ENCODE assay signal across 12 cellular contexts in genomic region chr19:54030895-54031586, GRCh38. TPM values are rescaled to one million over a fixed set of nuclear protein-coding genes. Genes with fewer than 3 reads are reported as not detected.
DNase-seq lines count a peak whose midpoint lies in the region; ATAC-seq and TF ChIP-seq lines count a peak whose summit lies in the region.
"Had no signal": no experiment of that assay in that cellular context is flagged by ENCODE, and none has a peak within 500 bp of the region (broad histone marks: within the 10 kb centered on the region; RNA-seq: fewer than 3 reads in every experiment).

No MANE protein-coding gene starts in this region.

- H3K36me3 Mint-ChIP-seq in brain = no peaks in the 10 kb centered on the region

- H3K23ac ChIP-seq in neuronal stem cell (ENCODE audit: low read depth, low read length, poor library complexity) = no peak overlapping the region

- H3F3A ChIP-seq in MM.1S (ENCODE audit: insufficient read depth, low read length) = no peaks in the 10 kb centered on the region

- H3K27me3 Mint-ChIP-seq in brain = peaks cover 19% of the 10 kb centered on the region

- no CpG with 5 or more reads among the region's 13 CpGs for WGBS in neuronal stem cell (ENCODE audit: extremely low coverage in 2 of 2, insufficient read length in 2 of 2, insufficient replicate concordance in 1 of 2), 2 donors

- no peak overlapping the region for H3K14ac ChIP-seq in neuronal stem cell (ENCODE audit: low read length)

- H3K9ac ChIP-seq in MM.1S (ENCODE audit: low read length) (no peak overlapping the region), neuronal stem cell (ENCODE audit: low read depth, low read length, poor library complexity) (no peak overlapping the region)

- TF ChIP-seq CTCF in MM.1S (IDR thresholded peaks at IDR 0.05; ENCODE audit: low read length) (peak; percentile 35), brain (conservative IDR thresholded peaks at IDR 0.05) (peak; percentile 42 to 51)

- no peak overlapping the region for H3K4ac ChIP-seq in neuronal stem cell (ENCODE audit: low read length)

- H2BK15ac ChIP-seq in neuronal stem cell (ENCODE audit: low read length) = no peak overlapping the region

- H3K4me2 ChIP-seq in MM.1S (ENCODE audit: low read depth, low read length) (peak overlapping the region; percentile 68), neuronal stem cell (ENCODE audit: insufficient read depth, low read length, poor library complexity, severe bottlenecking) (no peak overlapping the region)

- no peak overlapping the region for H3K4me3 Mint-ChIP-seq in brain
- H3K4me3 Mint-ChIP-seq: activated naive CD8-positive, alpha-beta T cell treated with anti-CD3 and anti-CD28 coated beads, Interleukin-2, amount 50 U/mL, for 24 hours had no signal

- H3K79me2 ChIP-seq in MM.1S (ENCODE audit: low read length) = no peaks in the 10 kb centered on the region

- peak overlapping the region; percentile 46; the same call in 1 of the 2 replicates for H2AFZ ChIP-seq in MM.1S (ENCODE audit: low read length)
- H2AFZ ChIP-seq in neuronal stem cell (ENCODE audit: low read length) = peak overlapping the region; percentile 65

- H3K27ac ChIP-seq in MM.1S (ENCODE audit: low read length) (no peak overlapping the region), neuronal stem cell (replicated peaks; ENCODE audit: low read length) (no peak overlapping the region)

- peaks cover 4% of the 10 kb centered on the region for H3K4me1 Mint-ChIP-seq in brain

- no peak overlapping the region for H4K8ac ChIP-seq in neuronal stem cell (ENCODE audit: low read depth, low read length)

- no peak overlapping the region for H2BK12ac ChIP-seq in neuronal stem cell (ENCODE audit: low read length)

- H2BK5ac ChIP-seq in neuronal stem cell (ENCODE audit: low read length) = no peak overlapping the region

- no peaks in the 10 kb centered on the region for H3K4me1 ChIP-seq in MM.1S (ENCODE audit: low read length)
- H3K4me1 ChIP-seq in neuronal stem cell (ENCODE audit: control insufficient read depth in 2 of 2, insufficient read depth in 1 of 2, low read depth in 1 of 2, low read length in 2 of 2) = peaks cover 3 to 14% of the 10 kb centered on the region in 2 donors

- H3K27ac Mint-ChIP-seq in brain = no peak overlapping the region
- H3K27ac Mint-ChIP-seq: activated naive CD8-positive, alpha-beta T cell treated with anti-CD3 and anti-CD28 coated beads, Interleukin-2, amount 50 U/mL, for 24 hours had no signal

- H3K9me2 ChIP-seq in MM.1S (replicated peaks; ENCODE audit: insufficient read depth, low read length) = no peaks in the 10 kb centered on the region

- no peak overlapping the region for H3K18ac ChIP-seq in neuronal stem cell (ENCODE audit: low read length)

- no peaks in the 10 kb centered on the region for H4K20me1 ChIP-seq in MM.1S (ENCODE audit: insufficient read depth, low read length)

- no peaks in the 10 kb centered on the region for H3K36me3 ChIP-seq in MM.1S (replicated peaks; ENCODE audit: insufficient read depth, low read length)
- H3K36me3 ChIP-seq in neuronal stem cell (replicated peaks in 1 of 2; ENCODE audit: control insufficient read depth in 2 of 2, insufficient read depth in 2 of 2, low read length in 2 of 2) = no peaks in the 10 kb centered on the region

- H3K9me3 ChIP-seq in MM.1S (replicated peaks; ENCODE audit: insufficient read depth, low read length) (no peaks in the 10 kb centered on the region), neuronal stem cell (replicated peaks in 1 of 2; ENCODE audit: control insufficient read depth in 2 of 2, insufficient read depth in 1 of 2, low read depth in 1 of 2, low read length in 2 of 2) (no peaks in the 10 kb centered on the region)

- H3K27me3 ChIP-seq in MM.1S (replicated peaks; ENCODE audit: insufficient read depth, low read length) (peaks cover 9% of the 10 kb centered on the region; the same call in 1 of the 2 replicates), neuronal stem cell (ENCODE audit: control insufficient read depth in 3 of 3, insufficient read depth in 3 of 3, low read depth in 1 of 3, low read length in 3 of 3) (no peaks in the 10 kb centered on the region)

- no peaks in the 10 kb centered on the region for H3K79me1 ChIP-seq in neuronal stem cell (ENCODE audit: low read depth, low read length)

- DNase-seq in EL (peak; percentile 23), MM.1S (peak; percentile 9), neuronal stem cell (ENCODE audit: low spot score) (no peak), glomerular visceral epithelial cell (ENCODE audit: extremely low spot score) (no peak)
- no peak for DNase-seq in activated T-cell treated with anti-CD3 and anti-CD28 coated beads, Interleukin-2, amount 50 U/mL, for 1 hour
- DNase-seq: activated naive CD8-positive, alpha-beta T cell treated with anti-CD3 and anti-CD28 coated beads, Interleukin-2, amount 50 U/mL, for 24 hours; hippocampal formation; NCI-H1436; T-helper 9 cell had no signal

- no peak overlapping the region for H2AK5ac ChIP-seq in neuronal stem cell (ENCODE audit: low read depth, low read length)

- H4K91ac ChIP-seq in neuronal stem cell (ENCODE audit: low read depth, low read length, poor library complexity) = no peak overlapping the region

- no peak overlapping the region for H2BK120ac ChIP-seq in neuronal stem cell (ENCODE audit: low read depth, low read length)

- H3K4me3 ChIP-seq in MM.1S (ENCODE audit: low read length) = peak overlapping the region; percentile 48
- no peak overlapping the region for H3K4me3 ChIP-seq in neuronal stem cell (ENCODE audit: low read length in 2 of 2)

- H3K9me3 Mint-ChIP-seq in brain = no peaks in the 10 kb centered on the region
- H3K9me3 Mint-ChIP-seq: activated naive CD8-positive, alpha-beta T cell treated with anti-CD3 and anti-CD28 coated beads, Interleukin-2, amount 50 U/mL, for 24 hours had no signal

- ATAC-seq in HG02885 (IDR thresholded peaks at IDR 0.05; ENCODE audit: poor library complexity, unreplicated experiment) (no peak), GM18511 (IDR thresholded peaks at IDR 0.05; ENCODE audit: unreplicated experiment) (no peak)
- ATAC-seq: activated naive CD8-positive, alpha-beta T cell treated with anti-CD3 and anti-CD28 coated beads, Interleukin-2, amount 50 U/mL, for 24 hours had no signal

RNA-seq across cellular contexts. Expression of gene VSTM1, which starts 32.7 kb away (rescaled TPM):
- polyA plus RNA-seq in brain (ENCODE audit: insufficient read depth, low read depth, low replicate concordance) = not detected
- 0.45 TPM for polyA plus RNA-seq in neuronal stem cell (2013, experiment 1 of 2)
- polyA plus RNA-seq in neuronal stem cell (2013, experiment 2 of 2) = 0.36 TPM

RNA-seq across cellular contexts. Expression of gene CACNG6, which starts 39.6 kb away (rescaled TPM):
- polyA plus RNA-seq in brain (ENCODE audit: insufficient read depth, low read depth, low replicate concordance) = not detected
- 4.0 TPM for polyA plus RNA-seq in neuronal stem cell (2013, experiment 1 of 2)
- 3.9 TPM for polyA plus RNA-seq in neuronal stem cell (2013, experiment 2 of 2)

RNA-seq across cellular contexts. Expression of gene TARM1, which starts 50.1 kb away (rescaled TPM):
- polyA plus RNA-seq in brain (ENCODE audit: insufficient read depth, low read depth, low replicate concordance) = not detected
- polyA plus RNA-seq in neuronal stem cell (2013, experiment 1 of 2) = not detected
- not detected for polyA plus RNA-seq in neuronal stem cell (2013, experiment 2 of 2)

Comparison
In these comparisons a context has a peak if more than half of its experiments do, and no peak if none do; other contexts are left out.
1. DNase-seq: peak in EL (single experiment) and MM.1S (single experiment); none in neuronal stem cell (single experiment), activated T-cell treated with anti-CD3 and anti-CD28 coated beads, Interleukin-2, amount 50 U/mL, for 1 hour (single experiment) and glomerular visceral epithelial cell (single experiment).